Comparison of ENCODE assay signal across 8 cellular contexts in genomic region chr17:38701504-38702165, GRCh38. TPM values are rescaled to one million over a fixed set of nuclear protein-coding genes. Genes with fewer than 3 reads are reported as not detected.
A peak's percentile ranks its signal among the peaks of the same experiment; 100 is the strongest.
DNase-seq lines count a peak whose midpoint lies in the region; TF ChIP-seq lines count a peak whose summit lies in the region.

No MANE protein-coding gene starts in this region.

- H3K27ac ChIP-seq in parathyroid adenoma (peak overlapping the region; percentile 95), uterus (peak overlapping the region; percentile 94 to 95)

- peak overlapping the region; percentile 82 for H3K4me3 Mint-ChIP-seq in activated T-cell treated with anti-CD3 and anti-CD28 coated beads, Interleukin-2, amount 50 U/mL, for 24 hours

- H3K9ac ChIP-seq in parathyroid adenoma, result peak overlapping the region; percentile 2

- H3K79me2 ChIP-seq in parathyroid adenoma, result no peaks in the 10 kb centered on the region

- H3K27ac Mint-ChIP-seq in activated T-cell treated with anti-CD3 and anti-CD28 coated beads, Interleukin-2, amount 50 U/mL, for 24 hours, result peak overlapping the region; percentile 100

- H3K4me2 ChIP-seq in parathyroid adenoma (ENCODE audit: low read length), result peak overlapping the region; percentile 90

- H3K36me3 ChIP-seq in parathyroid adenoma (ENCODE audit: control insufficient read depth, insufficient read depth, low read length), result no peaks in the 10 kb centered on the region
- H3K36me3 ChIP-seq in uterus, result no peaks in the 10 kb centered on the region

- peak overlapping the region; percentile 82 for H2AFZ ChIP-seq in parathyroid adenoma

- H3K36me3 Mint-ChIP-seq in activated T-cell treated with anti-CD3 and anti-CD28 coated beads, Interleukin-2, amount 50 U/mL, for 24 hours (ENCODE audit: low read depth), result peaks cover 38% of the 10 kb centered on the region

- intact Hi-C loops in uterus (cut with DNase I; ENCODE audit: low total_unique reads), result no loop called here

- peak; percentile 63 for DNase-seq in ELR (ENCODE audit: low read depth)
- DNase-seq in HCEC 1CT, result peak; percentile 7
- peak; percentile 50 to 56 for DNase-seq in NOMO-1 (lab: John Stamatoyannopoulos, UW; ENCODE audit: unreplicated experiment in 2 of 2)
- DNase-seq in activated T-cell treated with anti-CD3 and anti-CD28 coated beads, Interleukin-2, amount 50 U/mL, for 24 hours, result no peak
- DNase-seq in fibroblast of mammary gland (ENCODE audit: low read depth), result peak; percentile 33
- no peak for DNase-seq in uterus
- no peak for DNase-seq in cerebellum (ENCODE audit: low spot score)

- TF ChIP-seq POLR2A in uterus (IDR thresholded peaks at IDR 0.05), result no peak

- peak overlapping the region; percentile 62 for H3K4me3 ChIP-seq in fibroblast of mammary gland (ENCODE audit: control insufficient read depth, low read depth, low read length)
- H3K4me3 ChIP-seq in parathyroid adenoma (ENCODE audit: low read depth, low read length), result peak overlapping the region; percentile 84
- H3K4me3 ChIP-seq in uterus, result peak overlapping the region; percentile 84 to 93

- H3K4me1 ChIP-seq in parathyroid adenoma (peaks cover 27% of the 10 kb centered on the region), uterus (no peaks in the 10 kb centered on the region)

- TF ChIP-seq CTCF in fibroblast of mammary gland (conservative IDR thresholded peaks at IDR 0.05; ENCODE audit: control insufficient read depth, insufficient read depth, low read depth, low read length) (no peak), parathyroid adenoma (IDR thresholded peaks at IDR 0.05) (no peak), uterus (IDR thresholded peaks at IDR 0.05) (no peak)

- H3K27me3 ChIP-seq in parathyroid adenoma (ENCODE audit: control insufficient read depth, insufficient read depth, low read length) (no peaks in the 10 kb centered on the region), uterus (no peaks in the 10 kb centered on the region)

- H3K27me3 Mint-ChIP-seq in activated T-cell treated with anti-CD3 and anti-CD28 coated beads, Interleukin-2, amount 50 U/mL, for 24 hours, result no peaks in the 10 kb centered on the region

- peaks cover 47% of the 10 kb centered on the region for H3K4me1 Mint-ChIP-seq in activated T-cell treated with anti-CD3 and anti-CD28 coated beads, Interleukin-2, amount 50 U/mL, for 24 hours (ENCODE audit: low read depth)

- no peaks in the 10 kb centered on the region for H3K9me3 ChIP-seq in parathyroid adenoma (ENCODE audit: control insufficient read depth, low read length)
- H3K9me3 ChIP-seq in uterus, result no peaks in the 10 kb centered on the region

- peaks cover 3% of the 10 kb centered on the region for H3K9me3 Mint-ChIP-seq in activated T-cell treated with anti-CD3 and anti-CD28 coated beads, Interleukin-2, amount 50 U/mL, for 24 hours

RNA-seq across cellular contexts. Expression of gene MLLT6, which starts 3.4 kb away (rescaled TPM):
- 100 to 1,000 TPM in 1 of 4 donors, 10 to 100 TPM in 3; 32.3 to 218 (median 60.3) TPM for total RNA-seq in uterus
- total RNA-seq in cerebellum, result 44.0 TPM

RNA-seq across cellular contexts. Expression of gene EPOP, which starts 26.9 kb away (rescaled TPM):
- total RNA-seq in uterus, result 1 to 10 TPM in 2 of 4 donors, under 1 TPM in 1, not detected in 1; under 0.01 to 1.1 (median 1.0) TPM
- 0.82 TPM for total RNA-seq in cerebellum

RNA-seq across cellular contexts. Expression of gene CISD3, which starts 28.5 kb away (rescaled TPM):
- total RNA-seq in uterus (10 to 100 TPM in 1 of 4 donors, 1 to 10 TPM in 2, under 1 TPM in 1; 0.26 to 22.0 (median 2.9) TPM), cerebellum (0.91 TPM)

RNA-seq across cellular contexts. Expression of gene PCGF2, which starts 46.5 kb away (rescaled TPM):
- 10 to 100 TPM in 2 of 4 donors, 1 to 10 TPM in 2; 5.5 to 81.8 (median 16.2) TPM for total RNA-seq in uterus
- 6.4 TPM for total RNA-seq in cerebellum

RNA-seq across cellular contexts. Expression of gene PSMB3, which starts 50.9 kb away (rescaled TPM):
- total RNA-seq in uterus (100 to 1,000 TPM in 2 of 4 donors, 10 to 100 TPM in 2; 91.6 to 285 (median 101) TPM), cerebellum (73.9 TPM)

Comparison
In these comparisons a context has a peak if more than half of its experiments do, and no peak if none do; other contexts are left out.
1. DNase-seq: peak in ELR (single experiment), HCEC 1CT (single experiment), NOMO-1 (2 of 2) and fibroblast of mammary gland (single experiment); none in activated T-cell treated with anti-CD3 and anti-CD28 coated beads, Interleukin-2, amount 50 U/mL, for 24 hours (single experiment), uterus (0 of 2) and cerebellum (single experiment).
2. Peak in every context shown above with its lines, with median percentiles within 50 percentile points of each other: H3K4me3 ChIP-seq.